In the genomic region with DNA sequence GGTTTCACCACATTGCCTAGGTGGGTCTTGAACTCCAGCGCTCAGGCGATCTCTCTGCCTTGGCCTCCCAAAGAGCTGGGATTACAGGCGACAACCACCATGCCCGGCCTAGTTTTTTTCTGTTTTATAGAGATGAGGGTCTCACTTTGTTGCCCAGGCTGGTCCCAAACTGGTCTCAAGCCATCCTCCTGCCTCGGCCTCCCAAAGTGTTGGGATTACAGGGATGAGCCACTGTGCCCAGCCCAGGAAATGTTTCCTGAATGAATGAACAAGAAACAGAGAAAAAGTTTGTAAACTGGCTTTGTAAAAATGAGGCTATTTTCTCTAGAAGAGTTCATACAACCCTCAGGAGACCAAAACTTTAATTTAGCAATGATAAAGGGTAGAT, we compare ENCODE assay signal across 15 cellular contexts.
DNase-seq lines count a peak whose midpoint lies in the region; ATAC-seq and TF ChIP-seq lines count a peak whose summit lies in the region.
"Had no signal": no experiment of that assay in that cellular context is flagged by ENCODE, and none has a peak within 500 bp of the region (broad histone marks: within the 10 kb centered on the region; RNA-seq: fewer than 3 reads in every experiment).

No MANE protein-coding gene starts in this region.

- H2AFZ ChIP-seq in neuronal stem cell (ENCODE audit: low read length) = no peak overlapping the region

- H3K14ac ChIP-seq in neuronal stem cell (ENCODE audit: low read length) = no peak overlapping the region

- ATAC-seq in GM18907 (IDR thresholded peaks at IDR 0.05; ENCODE audit: unreplicated experiment) = no peak
- no peak for ATAC-seq in GM19463 (IDR thresholded peaks at IDR 0.05; ENCODE audit: unreplicated experiment)
- ATAC-seq: activated CD8-positive, alpha-beta memory T cell treated with anti-CD3 and anti-CD28 coated beads, Interleukin-2, amount 10 ng/mL, durations not matched to agents 7 days and 5 days; foreskin keratinocyte; Panc1 had no signal

- H3K27me3 ChIP-seq in SJSA1 (replicated peaks) = no peaks in the 10 kb centered on the region
- H3K27me3 ChIP-seq in stomach smooth muscle (ENCODE audit: control insufficient read depth in 1 of 2, insufficient read depth in 2 of 2, low read length in 2 of 2) = no peaks in the 10 kb centered on the region
- H3K27me3 ChIP-seq in neuronal stem cell (ENCODE audit: control insufficient read depth in 3 of 3, insufficient read depth in 3 of 3, low read depth in 1 of 3, low read length in 3 of 3) = no peaks in the 10 kb centered on the region
- H3K27me3 ChIP-seq: foreskin keratinocyte had no signal

- no peak for TF ChIP-seq CTCF in chondrocyte (IDR thresholded peaks at IDR 0.05)

- H3K4me1 Mint-ChIP-seq in chondrocyte (ENCODE audit: low read depth) = peaks cover 43% of the 10 kb centered on the region

- no peak overlapping the region for H3K4ac ChIP-seq in neuronal stem cell (ENCODE audit: low read length)

- no peaks in the 10 kb centered on the region for H3K36me3 ChIP-seq in SJSA1
- H3K36me3 ChIP-seq in mesodermal cell (ENCODE audit: control insufficient read depth, insufficient read depth, low read length) = peaks cover 10% of the 10 kb centered on the region
- no peaks in the 10 kb centered on the region for H3K36me3 ChIP-seq in stomach smooth muscle (ENCODE audit: control insufficient read depth in 2 of 2, insufficient read depth in 2 of 2, low read length in 2 of 2)
- no peaks in the 10 kb centered on the region for H3K36me3 ChIP-seq in neuronal stem cell (replicated peaks in 1 of 2; ENCODE audit: control insufficient read depth in 2 of 2, insufficient read depth in 2 of 2, low read length in 2 of 2)

- no peak overlapping the region for H2AK5ac ChIP-seq in neuronal stem cell (ENCODE audit: low read depth, low read length)

- H3K4me2 ChIP-seq in neuronal stem cell (ENCODE audit: insufficient read depth, low read length, poor library complexity, severe bottlenecking) = no peak overlapping the region

- H4K8ac ChIP-seq in neuronal stem cell (ENCODE audit: low read depth, low read length) = no peak overlapping the region

- no peak overlapping the region for H2BK12ac ChIP-seq in neuronal stem cell (ENCODE audit: low read length)

- H3K4me1 ChIP-seq in SJSA1 (replicated peaks) (peaks cover 17% of the 10 kb centered on the region), mesodermal cell (ENCODE audit: control insufficient read depth, insufficient read depth, low read length, poor library complexity, severe bottlenecking) (peaks cover 3% of the 10 kb centered on the region), stomach smooth muscle (ENCODE audit: control insufficient read depth, insufficient read depth, low read length) (peaks cover 34% of the 10 kb centered on the region), neuronal stem cell (ENCODE audit: control insufficient read depth in 2 of 2, insufficient read depth in 1 of 2, low read depth in 1 of 2, low read length in 2 of 2) (peaks cover 6 to 9% of the 10 kb centered on the region in 2 donors)

- H2BK5ac ChIP-seq in neuronal stem cell (ENCODE audit: low read length) = no peak overlapping the region

- H3K27ac Mint-ChIP-seq in chondrocyte (ENCODE audit: unreplicated experiment) = peak overlapping the region; percentile 91
- H3K27ac Mint-ChIP-seq: activated CD8-positive, alpha-beta memory T cell treated with anti-CD3 and anti-CD28 coated beads, Interleukin-2, amount 10 ng/mL, durations not matched to agents 7 days and 5 days had no signal

- H3K4me3 ChIP-seq in SJSA1 (no peak overlapping the region), mesodermal cell (ENCODE audit: extremely low read depth, insufficient read depth, low read length, poor library complexity, severe bottlenecking) (no peak overlapping the region), stomach smooth muscle (ENCODE audit: low read length in 2 of 2) (no peak overlapping the region), neuronal stem cell (ENCODE audit: low read length in 2 of 2) (no peak overlapping the region)

- peak overlapping the region in 1 of 2 donors; percentile 10 for H3K9ac ChIP-seq in stomach smooth muscle (ENCODE audit: low read length in 2 of 2)
- H3K9ac ChIP-seq in neuronal stem cell (ENCODE audit: low read depth, low read length, poor library complexity) = no peak overlapping the region

- H2BK15ac ChIP-seq in neuronal stem cell (ENCODE audit: low read length) = no peak overlapping the region

- no peak for DNase-seq in SJSA1 (ENCODE audit: low read depth in 1 of 2, low spot score in 2 of 2)
- no peak for DNase-seq in chondrocyte (ENCODE audit: low spot score)
- DNase-seq in neuronal stem cell (ENCODE audit: low spot score) = no peak
- no peak for DNase-seq in T-helper 9 cell
- DNase-seq: activated CD8-positive, alpha-beta memory T cell treated with anti-CD3 and anti-CD28 coated beads, Interleukin-2, amount 10 ng/mL, durations not matched to agents 7 days and 5 days; activated naive CD4-positive, alpha-beta T cell; foreskin keratinocyte; mammary epithelial cell; NCI-H2081 treated with DMSO at 0.1 percent for 48 hours had no signal

- H3K27ac ChIP-seq in SJSA1 = peak overlapping the region; percentile 37; the same call in 1 of the 2 replicates
- H3K27ac ChIP-seq in mesodermal cell (ENCODE audit: low read depth, low read length, severe bottlenecking) = peak overlapping the region; percentile 11
- H3K27ac ChIP-seq in stomach smooth muscle (ENCODE audit: low read length) = peak overlapping the region; percentile 85
- H3K27ac ChIP-seq in neuronal stem cell (replicated peaks; ENCODE audit: low read length) = no peak overlapping the region
- H3K27ac ChIP-seq: foreskin keratinocyte had no signal

- no peaks in the 10 kb centered on the region for H3K27me3 Mint-ChIP-seq in chondrocyte (ENCODE audit: low read depth)
- H3K27me3 Mint-ChIP-seq: activated CD8-positive, alpha-beta memory T cell treated with anti-CD3 and anti-CD28 coated beads, Interleukin-2, amount 10 ng/mL, durations not matched to agents 7 days and 5 days; IgD-negative memory B cell had no signal

- H3K9me3 ChIP-seq in SJSA1 (replicated peaks) = no peaks in the 10 kb centered on the region
- H3K9me3 ChIP-seq in mesodermal cell (ENCODE audit: control insufficient read depth, low read length) = no peaks in the 10 kb centered on the region
- H3K9me3 ChIP-seq in stomach smooth muscle (ENCODE audit: control insufficient read depth in 2 of 2, low read length in 2 of 2) = no peaks in the 10 kb centered on the region
- H3K9me3 ChIP-seq in neuronal stem cell (replicated peaks in 1 of 2; ENCODE audit: control insufficient read depth in 2 of 2, insufficient read depth in 1 of 2, low read depth in 1 of 2, low read length in 2 of 2) = no peaks in the 10 kb centered on the region

- no peak overlapping the region for H3K4me3 Mint-ChIP-seq in chondrocyte (ENCODE audit: unreplicated experiment)
- H3K4me3 Mint-ChIP-seq: activated CD8-positive, alpha-beta memory T cell treated with anti-CD3 and anti-CD28 coated beads, Interleukin-2, amount 10 ng/mL, durations not matched to agents 7 days and 5 days; IgD-negative memory B cell had no signal

- no peaks in the 10 kb centered on the region for H3K9me3 Mint-ChIP-seq in chondrocyte (ENCODE audit: low read depth)
- H3K9me3 Mint-ChIP-seq: IgD-negative memory B cell had no signal

- peaks cover 3% of the 10 kb centered on the region for H3K79me1 ChIP-seq in neuronal stem cell (ENCODE audit: low read depth, low read length)

- WGBS in mesodermal cell (ENCODE audit: insufficient coverage in 2 of 2), 2 experiments = 95 to 98% methylated on average over 2 to 5 of the region's 5 CpGs
- whole genome bisulfite sequencing in neuronal stem cell (ENCODE audit: extremely low coverage in 2 of 2, insufficient read length in 2 of 2, insufficient replicate concordance in 1 of 2), 2 donors = no CpG with 5 or more reads among the region's 5 CpGs

- H3K23ac ChIP-seq in neuronal stem cell (ENCODE audit: low read depth, low read length, poor library complexity) = no peak overlapping the region

- no peak overlapping the region for H2BK120ac ChIP-seq in neuronal stem cell (ENCODE audit: low read depth, low read length)

- H3K18ac ChIP-seq in neuronal stem cell (ENCODE audit: low read length) = no peak overlapping the region

- peaks cover 2% of the 10 kb centered on the region for H3K36me3 Mint-ChIP-seq in chondrocyte (ENCODE audit: low read depth)

- H4K91ac ChIP-seq in neuronal stem cell (ENCODE audit: low read depth, low read length, poor library complexity) = no peak overlapping the region
